In genomic region chr15:97200161-97200560, GRCh38 we compare ENCODE assay signal across 17 cellular contexts.
A peak's percentile ranks its signal among the peaks of the same experiment; 100 is the strongest.
DNase-seq lines count a peak whose midpoint lies in the region; TF ChIP-seq lines count a peak whose summit lies in the region.
"Had no signal": no experiment of that assay in that cellular context is flagged by ENCODE, and none has a peak within 500 bp of the region (broad histone marks: within the 10 kb centered on the region; RNA-seq: fewer than 3 reads in every experiment).

No MANE protein-coding gene starts in this region.

- no peak overlapping the region for H3K9ac ChIP-seq in mammary epithelial cell (ENCODE audit: insufficient read depth, low read length)

- BruUV-seq in MCF 10A (replicated peaks; lab: Mats Ljungman, UMichigan) (no TSS peak), mammary epithelial cell (replicated peaks; lab: Mats Ljungman, UMichigan) (no TSS peak)

- H3K27ac Mint-ChIP-seq in MCF 10A (ENCODE audit: low read depth, unreplicated experiment): no peak overlapping the region
- H3K27ac Mint-ChIP-seq: B cell; CD8-positive, alpha-beta T cell had no signal

- H3K4me3 ChIP-seq in mammary epithelial cell (replicated peaks in 1 of 3; ENCODE audit: insufficient read depth in 1 of 3, low read depth in 2 of 3, low read length in 3 of 3): no peak overlapping the region
- no peak overlapping the region for H3K4me3 ChIP-seq in fibroblast of villous mesenchyme (ENCODE audit: low read depth, low read length)

- no peaks in the 10 kb centered on the region for H3K36me3 Mint-ChIP-seq in MCF 10A (ENCODE audit: insufficient read depth, unreplicated experiment)
- H3K36me3 Mint-ChIP-seq: CD8-positive, alpha-beta T cell had no signal

- no peaks in the 10 kb centered on the region for H3K27me3 ChIP-seq in mammary epithelial cell (ENCODE audit: insufficient read depth, low read length)

- H3K36me3 ChIP-seq in mammary epithelial cell (ENCODE audit: insufficient read depth, low read length): no peaks in the 10 kb centered on the region

- intact Hi-C loops in MCF 10A (cut with micrococcal nuclease) (no loop called here), mammary epithelial cell (cut with micrococcal nuclease) (no loop called here)

- H3K4me1 ChIP-seq in mammary epithelial cell (ENCODE audit: insufficient read depth, low read length): no peaks in the 10 kb centered on the region

- no peak overlapping the region for H3K27ac ChIP-seq in mammary epithelial cell (ENCODE audit: insufficient read depth, low read depth, low read length)
- H3K27ac ChIP-seq: C4-2B, HL-60 had no signal

- no peak overlapping the region for H3K4me2 ChIP-seq in mammary epithelial cell (ENCODE audit: insufficient read depth, low read depth, low read length)

- WGBS in mammary epithelial cell (ENCODE audit: low coverage, missing lambda C conversion rate): 77% methylated on average over 2 of the region's 2 CpGs

- CTCF ChIA-PET in MCF 10A (lab: Yijun Ruan, JAX): interaction anchor here (0.5 kb wide), 1 partner anchor 869 kb away, joined by 3 read pairs; no protein-coding TSS in a partner anchor
- CTCF ChIA-PET in mammary epithelial cell (lab: Charles Lee; ENCODE audit: low non-redundant PET): no interaction called here

- H4K20me1 ChIP-seq in mammary epithelial cell (ENCODE audit: insufficient read depth, low read length): no peaks in the 10 kb centered on the region

- H3K9me3 ChIP-seq in mammary epithelial cell (replicated peaks; ENCODE audit: insufficient read depth, low read length): no peaks in the 10 kb centered on the region

- no peaks in the 10 kb centered on the region for H3K79me2 ChIP-seq in mammary epithelial cell (ENCODE audit: insufficient read depth, low read length)

- dilution Hi-C loops in mammary epithelial cell (cut with HindIII; ENCODE audit: low sequenced_read_pairs): no loop called here

- DNase-seq in MCF 10A (ENCODE audit: unreplicated experiment): peak; percentile 30
- no peak for DNase-seq in mammary epithelial cell
- peak; percentile 8 for DNase-seq in OCI-M1 (lab: John Stamatoyannopoulos, UW)
- DNase-seq in fibroblast of villous mesenchyme (ENCODE audit: low read depth): peak; percentile 43
- DNase-seq in DMS53 (lab: John Stamatoyannopoulos, UW): no peak
- no peak for DNase-seq in NCI-H1694 treated with DMSO at 0.1 percent for 48 hours (lab: John Stamatoyannopoulos, UW)
- no peak for DNase-seq in NCI-H1092 (lab: John Stamatoyannopoulos, UW)
- DNase-seq: CD8-positive, alpha-beta T cell; COR-L47; DMS153; DND-41; HCEC 1CT; IMR-90; KBM-7 had no signal

- TF ChIP-seq CTCF in MCF 10A (IDR thresholded peaks at IDR 0.05; ENCODE audit: unreplicated experiment) (no peak), mammary epithelial cell (conservative IDR thresholded peaks at IDR 0.05 in 1 of 2, IDR thresholded peaks at IDR 0.05 in 1 of 2; ENCODE audit: extremely low read depth in 1 of 2, insufficient read depth in 1 of 2, low read depth in 1 of 2, low read length in 2 of 2) (no peak), fibroblast of villous mesenchyme (IDR thresholded peaks at IDR 0.05; ENCODE audit: insufficient read depth, low read depth, low read length) (no peak)

- H3K4me1 Mint-ChIP-seq in MCF 10A (ENCODE audit: insufficient read depth, unreplicated experiment): no peaks in the 10 kb centered on the region
- H3K4me1 Mint-ChIP-seq: B cell had no signal

- H3K9me3 Mint-ChIP-seq in MCF 10A (ENCODE audit: unreplicated experiment): no peaks in the 10 kb centered on the region

- POLR2A ChIA-PET in MCF 10A (lab: Yijun Ruan, JAX): no interaction called here

- in situ Hi-C loops in mammary epithelial cell (cut with MboI; ENCODE audit: low sequenced_read_pairs in 2 of 2): no loop called here

- no peak overlapping the region for H2AFZ ChIP-seq in mammary epithelial cell (ENCODE audit: low read depth, low read length)

- no peak overlapping the region for H3K4me3 Mint-ChIP-seq in MCF 10A (ENCODE audit: unreplicated experiment)
- H3K4me3 Mint-ChIP-seq: B cell; CD8-positive, alpha-beta T cell had no signal

- peaks cover 15% of the 10 kb centered on the region for H3K27me3 Mint-ChIP-seq in MCF 10A (ENCODE audit: insufficient read depth, unreplicated experiment)
- H3K27me3 Mint-ChIP-seq: B cell had no signal

Comparison
In these comparisons a context has a peak if more than half of its experiments do, and no peak if none do; other contexts are left out.
1. DNase-seq: peak in MCF 10A (single experiment), OCI-M1 (single experiment) and fibroblast of villous mesenchyme (single experiment); none in mammary epithelial cell (single experiment), DMS53 (single experiment), NCI-H1694 treated with DMSO at 0.1 percent for 48 hours (single experiment) and NCI-H1092 (single experiment).